Comparison of ENCODE assay signal across 12 cellular contexts in the genomic region with DNA sequence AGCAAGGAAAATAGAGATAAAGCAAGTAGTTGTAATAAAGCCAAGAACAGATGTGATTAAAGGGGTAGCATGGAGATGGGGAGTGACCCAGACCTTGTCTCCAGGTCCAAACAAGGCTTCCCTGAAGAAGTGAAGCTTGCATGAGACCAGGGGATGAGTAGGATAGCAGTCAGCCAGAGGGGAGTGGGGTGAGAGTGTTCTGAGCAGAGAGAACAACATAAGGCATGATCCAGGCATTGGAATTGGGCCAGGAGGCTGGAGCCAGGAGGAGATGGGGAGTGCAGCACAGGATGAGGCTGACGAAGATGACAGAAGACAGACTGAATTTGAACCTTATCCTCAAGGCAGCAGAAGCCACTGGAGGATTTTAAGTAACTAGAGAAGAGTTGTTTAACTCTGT.
DNase-seq lines count a peak whose midpoint lies in the region; ATAC-seq and TF ChIP-seq lines count a peak whose summit lies in the region.
"Had no signal": no experiment of that assay in that cellular context is flagged by ENCODE, and none has a peak within 500 bp of the region (broad histone marks: within the 10 kb centered on the region; RNA-seq: fewer than 3 reads in every experiment).

No MANE protein-coding gene starts in this region.

- no peaks in the 10 kb centered on the region for H3K4me1 ChIP-seq in RWPE2 (ENCODE audit: insufficient read depth, poor library complexity, severe bottlenecking)

- H3K36me3 Mint-ChIP-seq in stimulated activated effector memory CD8-positive, alpha-beta T cell treated with anti-CD3 and anti-CD28 coated beads, Interleukin-12 subunit alpha, Interleukin-12 subunit beta, amount 100 ng/mL, for 72 hours: no peaks in the 10 kb centered on the region

- no peak overlapping the region for H3K27ac ChIP-seq in RWPE2 (ENCODE audit: poor library complexity, severe bottlenecking)

- H3K9me3 ChIP-seq in RWPE2 (ENCODE audit: severe bottlenecking): no peaks in the 10 kb centered on the region

- H3K9me3 Mint-ChIP-seq in stimulated activated effector memory CD8-positive, alpha-beta T cell treated with anti-CD3 and anti-CD28 coated beads, Interleukin-12 subunit alpha, Interleukin-12 subunit beta, amount 100 ng/mL, for 72 hours: no peaks in the 10 kb centered on the region

- peaks cover 9% of the 10 kb centered on the region for H3K4me1 Mint-ChIP-seq in stimulated activated effector memory CD8-positive, alpha-beta T cell treated with anti-CD3 and anti-CD28 coated beads, Interleukin-12 subunit alpha, Interleukin-12 subunit beta, amount 100 ng/mL, for 72 hours

- no peak for TF ChIP-seq CTCF in RWPE2 (IDR thresholded peaks at IDR 0.05; ENCODE audit: poor library complexity, severe bottlenecking)
- no peak for TF ChIP-seq CTCF in GM13976 (IDR thresholded peaks at IDR 0.05; ENCODE audit: borderline replicate concordance, control extremely low read depth, extremely low read depth, insufficient read depth, missing control alignments)

- H3K4me3 ChIP-seq in RWPE2 (ENCODE audit: severe bottlenecking): no peak overlapping the region

- 0 out of 3 replicates have a peak, but pooled peaks have one; percentile 38 for ATAC-seq in RWPE2 (ENCODE audit: low read depth)
- ATAC-seq in stimulated activated effector memory CD8-positive, alpha-beta T cell treated with anti-CD3 and anti-CD28 coated beads, Interleukin-12 subunit alpha, Interleukin-12 subunit beta, amount 100 ng/mL, for 72 hours: no peak
- ATAC-seq in GM21825 (IDR thresholded peaks at IDR 0.05; ENCODE audit: unreplicated experiment): no peak

- H3K27ac Mint-ChIP-seq in stimulated activated effector memory CD8-positive, alpha-beta T cell treated with anti-CD3 and anti-CD28 coated beads, Interleukin-12 subunit alpha, Interleukin-12 subunit beta, amount 100 ng/mL, for 72 hours: no peak overlapping the region

- intact Hi-C loops in posterior cingulate gyrus (cut with DNase I): no loop called here

- in situ Hi-C loops in GM13976 (cut with MboI; ENCODE audit: low sequenced_read_pairs, unreplicated experiment): no loop called here

- no peak overlapping the region for H3K4me3 Mint-ChIP-seq in stimulated activated effector memory CD8-positive, alpha-beta T cell treated with anti-CD3 and anti-CD28 coated beads, Interleukin-12 subunit alpha, Interleukin-12 subunit beta, amount 100 ng/mL, for 72 hours

- H3K36me3 ChIP-seq in RWPE2 (ENCODE audit: low read depth): no peaks in the 10 kb centered on the region

- DNase-seq in ELR (ENCODE audit: low read depth) (peak; percentile 44), RWPE2 (ENCODE audit: low spot score) (no peak), fibroblast of the conjunctiva (ENCODE audit: low read depth) (peak; percentile 39), posterior cingulate gyrus (peak in 8 of 10 donors; percentile 38 to 90 (median 64)), GM13976 (ENCODE audit: low spot score) (no peak), DMS153 (lab: John Stamatoyannopoulos, UW) (no peak)
- no peak for DNase-seq in stimulated activated effector memory CD8-positive, alpha-beta T cell treated with anti-CD3 and anti-CD28 coated beads, Interleukin-12 subunit alpha, Interleukin-12 subunit beta, amount 100 ng/mL, for 72 hours (ENCODE audit: low spot score in 2 of 2)
- DNase-seq: activated CD8-positive, alpha-beta memory T cell treated with anti-CD3 and anti-CD28 coated beads for 24 hours; DND-41; Karpas-422; stimulated activated CD4-positive, alpha-beta T cell treated with anti-CD3 and anti-CD28 coated beads, Interleukin-2, amount 100 ng/mL, for 24 hours had no signal

- no peaks in the 10 kb centered on the region for H3K27me3 ChIP-seq in RWPE2 (ENCODE audit: insufficient read depth, poor library complexity, severe bottlenecking)

Comparison
In these comparisons a context has a peak if more than half of its experiments do, and no peak if none do; other contexts are left out.
1. DNase-seq: peak in ELR (single experiment), fibroblast of the conjunctiva (single experiment) and posterior cingulate gyrus (8 of 10); none in RWPE2 (single experiment), GM13976 (single experiment), DMS153 (single experiment) and stimulated activated effector memory CD8-positive, alpha-beta T cell treated with anti-CD3 and anti-CD28 coated beads, Interleukin-12 subunit alpha, Interleukin-12 subunit beta, amount 100 ng/mL, for 72 hours (0 of 2).